Comparison of ENCODE assay signal across 8 cellular contexts in genomic region chr2:38178556-38179419, GRCh38.
A peak's percentile ranks its signal among the peaks of the same experiment; 100 is the strongest.
DNase-seq lines count a peak whose midpoint lies in the region; ATAC-seq, FAIRE-seq and TF ChIP-seq lines count a peak whose summit lies in the region.

No MANE protein-coding gene starts in this region.

- FAIRE-seq in GM12891 (lab: Jason Lieb, UNC) = no peak

- H3K4me1 Mint-ChIP-seq in MCF 10A (ENCODE audit: insufficient read depth, unreplicated experiment) = peaks cover 48% of the 10 kb centered on the region
- no peaks in the 10 kb centered on the region for H3K4me1 Mint-ChIP-seq in stimulated activated effector memory CD8-positive, alpha-beta T cell treated with anti-CD3 and anti-CD28 coated beads, Interleukin-12 subunit alpha, Interleukin-12 subunit beta, amount 100 ng/mL, for 72 hours
- H3K4me1 Mint-ChIP-seq in activated T-cell treated with anti-CD3 and anti-CD28 coated beads, Interleukin-2, amount 50 U/mL, for 4 hours (ENCODE audit: low read depth) = no peaks in the 10 kb centered on the region

- POLR2A ChIA-PET in MCF 10A (lab: Yijun Ruan, JAX) = interaction anchor here (0.7 to 12.7 kb wide), 15 partner anchors 9 to 433 kb away, joined by 3 to 168 read pairs (median 4); partner anchors contain the start of gene CYP1B1

- peak overlapping the region; percentile 4 for H3K4me3 Mint-ChIP-seq in MCF 10A (ENCODE audit: unreplicated experiment)
- H3K4me3 Mint-ChIP-seq in stimulated activated effector memory CD8-positive, alpha-beta T cell treated with anti-CD3 and anti-CD28 coated beads, Interleukin-12 subunit alpha, Interleukin-12 subunit beta, amount 100 ng/mL, for 72 hours = no peak overlapping the region
- no peak overlapping the region for H3K4me3 Mint-ChIP-seq in activated T-cell treated with anti-CD3 and anti-CD28 coated beads, Interleukin-2, amount 50 U/mL, for 4 hours

- no peaks in the 10 kb centered on the region for H3K27me3 Mint-ChIP-seq in MCF 10A (ENCODE audit: insufficient read depth, unreplicated experiment)
- peaks cover 24% of the 10 kb centered on the region for H3K27me3 Mint-ChIP-seq in activated T-cell treated with anti-CD3 and anti-CD28 coated beads, Interleukin-2, amount 50 U/mL, for 4 hours (ENCODE audit: low read depth)

- CTCF ChIA-PET in MCF 10A (lab: Yijun Ruan, JAX) = interaction anchor here (0.6 to 1.9 kb wide), 4 partner anchors 29 to 82 kb away, joined by 3 to 5 read pairs (median 4); no protein-coding TSS in a partner anchor

- DNase-seq in GM12891 (ENCODE audit: insufficient read length, low spot score) (no peak), MCF 10A (ENCODE audit: unreplicated experiment) (peak; percentile 83), mucosa of gallbladder (ENCODE audit: low spot score) (peak; percentile 49), OCI-M2 (lab: John Stamatoyannopoulos, UW; ENCODE audit: unreplicated experiment) (no peak)
- DNase-seq in activated effector memory CD4-positive, alpha-beta T cell treated with anti-CD3 and anti-CD28 coated beads, Interleukin-2, amount 50 U/mL, for 16 hours = no peak
- no peak for DNase-seq in stimulated activated effector memory CD8-positive, alpha-beta T cell treated with anti-CD3 and anti-CD28 coated beads, Interleukin-12 subunit alpha, Interleukin-12 subunit beta, amount 100 ng/mL, for 72 hours (ENCODE audit: low spot score in 2 of 2)
- DNase-seq in activated T-cell treated with anti-CD3 and anti-CD28 coated beads, Interleukin-2, amount 50 U/mL, for 4 hours = no peak

- peaks cover 44% of the 10 kb centered on the region for H3K36me3 Mint-ChIP-seq in MCF 10A (ENCODE audit: insufficient read depth, unreplicated experiment)
- no peaks in the 10 kb centered on the region for H3K36me3 Mint-ChIP-seq in stimulated activated effector memory CD8-positive, alpha-beta T cell treated with anti-CD3 and anti-CD28 coated beads, Interleukin-12 subunit alpha, Interleukin-12 subunit beta, amount 100 ng/mL, for 72 hours
- no peaks in the 10 kb centered on the region for H3K36me3 Mint-ChIP-seq in activated T-cell treated with anti-CD3 and anti-CD28 coated beads, Interleukin-2, amount 50 U/mL, for 4 hours (ENCODE audit: insufficient read depth)

- intact Hi-C loops in MCF 10A (cut with micrococcal nuclease) = no loop called here

- peak overlapping the region; percentile 60 for H3K27ac Mint-ChIP-seq in MCF 10A (ENCODE audit: low read depth, unreplicated experiment)
- H3K27ac Mint-ChIP-seq in stimulated activated effector memory CD8-positive, alpha-beta T cell treated with anti-CD3 and anti-CD28 coated beads, Interleukin-12 subunit alpha, Interleukin-12 subunit beta, amount 100 ng/mL, for 72 hours = no peak overlapping the region

- no peak for TF ChIP-seq CTCF in MCF 10A (IDR thresholded peaks at IDR 0.05; ENCODE audit: unreplicated experiment)

- BruUV-seq in MCF 10A (replicated peaks; lab: Mats Ljungman, UMichigan) = no TSS peak

- ATAC-seq in HG03378 (IDR thresholded peaks at IDR 0.05; ENCODE audit: unreplicated experiment) = peak; percentile 75
- ATAC-seq in stimulated activated effector memory CD8-positive, alpha-beta T cell treated with anti-CD3 and anti-CD28 coated beads, Interleukin-12 subunit alpha, Interleukin-12 subunit beta, amount 100 ng/mL, for 72 hours = no peak
- ATAC-seq in activated T-cell treated with anti-CD3 and anti-CD28 coated beads, Interleukin-2, amount 50 U/mL, for 4 hours = no peak

- H3K9me3 Mint-ChIP-seq in MCF 10A (ENCODE audit: unreplicated experiment) = no peaks in the 10 kb centered on the region
- no peaks in the 10 kb centered on the region for H3K9me3 Mint-ChIP-seq in stimulated activated effector memory CD8-positive, alpha-beta T cell treated with anti-CD3 and anti-CD28 coated beads, Interleukin-12 subunit alpha, Interleukin-12 subunit beta, amount 100 ng/mL, for 72 hours
- no peaks in the 10 kb centered on the region for H3K9me3 Mint-ChIP-seq in activated T-cell treated with anti-CD3 and anti-CD28 coated beads, Interleukin-2, amount 50 U/mL, for 4 hours

- no peak for TF ChIP-seq POLR2A in GM12891 (IDR thresholded peaks at IDR 0.05; ENCODE audit: low read depth, low read length)

TF ChIP-seq in GM12891, 5 proteins besides CTCF, POLR2A, EP300 and RAD21:
- TF ChIP-seq SPI1 (IDR thresholded peaks at IDR 0.05; ENCODE audit: low read depth, low read length) = peak; percentile 99
- no peak for TF ChIP-seq TAF1 (IDR thresholded peaks at IDR 0.05; ENCODE audit: low read depth, low read length)
- TF ChIP-seq POU2F2 (IDR thresholded peaks at IDR 0.05; ENCODE audit: low read depth, low read length) = peak; percentile 42; the same call in 1 of the 2 replicates

Comparison
In these comparisons a context has a peak if more than half of its experiments do, and no peak if none do; other contexts are left out.
1. DNase-seq: peak in MCF 10A (single experiment) and mucosa of gallbladder (single experiment); none in GM12891 (single experiment), OCI-M2 (single experiment), activated effector memory CD4-positive, alpha-beta T cell treated with anti-CD3 and anti-CD28 coated beads, Interleukin-2, amount 50 U/mL, for 16 hours (single experiment), stimulated activated effector memory CD8-positive, alpha-beta T cell treated with anti-CD3 and anti-CD28 coated beads, Interleukin-12 subunit alpha, Interleukin-12 subunit beta, amount 100 ng/mL, for 72 hours (0 of 2) and activated T-cell treated with anti-CD3 and anti-CD28 coated beads, Interleukin-2, amount 50 U/mL, for 4 hours (single experiment).